In genomic region chr4:51895816-51896408, GRCh38 we compare ENCODE assay signal across 8 cellular contexts. TPM values are rescaled to one million over a fixed set of nuclear protein-coding genes. Genes with fewer than 3 reads are reported as not detected.
A peak's percentile ranks its signal among the peaks of the same experiment; 100 is the strongest.
DNase-seq lines count a peak whose midpoint lies in the region; ATAC-seq and TF ChIP-seq lines count a peak whose summit lies in the region.

No MANE protein-coding gene starts in this region.

- peak; percentile 66 to 85 (median 68) for TF ChIP-seq CTCF in tibial nerve (IDR thresholded peaks at IDR 0.05)

- peaks cover 0 to 39% (median 0%) of the 10 kb centered on the region in 3 donors for H3K36me3 ChIP-seq in tibial nerve

- H3K27me3 ChIP-seq in tibial nerve: no peaks in the 10 kb centered on the region

- 35 to 40% methylated on average over 2 of the region's 2 CpGs for WGBS in tibial nerve, 2 donors

- peak; percentile 98 for ATAC-seq in GM21390 (IDR thresholded peaks at IDR 0.05; ENCODE audit: unreplicated experiment)

- H3K27ac ChIP-seq in tibial nerve: peak overlapping the region in 2 of 4 donors; percentile 26 to 48

- DNase-seq in DMS53 (lab: John Stamatoyannopoulos, UW) (peak; percentile 83), HS-27A (ENCODE audit: low read depth) (peak; percentile 22), OCI-M1 (lab: John Stamatoyannopoulos, UW) (peak; percentile 81), fibroblast of the conjunctiva (ENCODE audit: low read depth) (peak; percentile 42), nucleus accumbens (lab: John Stamatoyannopoulos, UW) (peak in 45 of 56 donors; percentile 3 to 77 (median 36)), tibial nerve (ENCODE audit: low spot score in 2 of 2) (peak; percentile 21 to 79)
- peak; percentile 28 for DNase-seq in activated T-cell treated with anti-CD3 and anti-CD28 coated beads, Interleukin-2, amount 50 U/mL, for 1 hour

- H3K4me1 ChIP-seq in tibial nerve: peaks cover 0 to 24% (median 0%) of the 10 kb centered on the region in 4 donors

- H3K9me3 ChIP-seq in tibial nerve: no peaks in the 10 kb centered on the region

- TF ChIP-seq POLR2A in tibial nerve (IDR thresholded peaks at IDR 0.05): no peak

- TF ChIP-seq EP300 in tibial nerve (IDR thresholded peaks at IDR 0.05): no peak

- H3K4me3 ChIP-seq in tibial nerve: no peak overlapping the region

RNA-seq across cellular contexts. Expression of gene DCUN1D4, which starts 53.0 kb away (rescaled TPM):
- 10 to 100 TPM; 35.0 to 80.4 (median 40.6) TPM for total RNA-seq in tibial nerve

Comparison
In these comparisons a context has a peak if more than half of its experiments do, and no peak if none do; other contexts are left out.
1. DNase-seq: peak in every context shown above with its lines; median percentile 83 in DMS53; 81 in OCI-M1; 50 in tibial nerve; 42 in fibroblast of the conjunctiva; 36 in nucleus accumbens; 28 in activated T-cell treated with anti-CD3 and anti-CD28 coated beads, Interleukin-2, amount 50 U/mL, for 1 hour; 22 in HS-27A.